In the genomic region with DNA sequence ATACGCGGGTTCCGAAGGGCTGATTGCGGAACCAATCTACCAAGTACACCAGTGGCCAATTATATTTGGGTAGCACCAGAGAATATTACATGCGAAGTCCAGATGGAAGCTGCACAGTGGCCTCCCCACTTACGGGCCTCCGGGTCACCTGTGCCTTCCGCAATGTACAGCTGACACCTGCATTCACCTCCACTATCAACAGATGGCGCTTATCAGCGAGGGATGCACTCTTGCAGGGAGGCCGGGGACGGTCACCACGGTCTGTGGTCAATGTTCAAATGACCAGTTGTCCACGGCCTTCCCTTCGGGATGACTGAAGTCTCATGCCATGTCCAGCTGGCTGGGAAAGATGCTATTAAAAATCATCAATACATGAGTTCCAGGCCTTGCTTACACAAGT, we compare ENCODE assay signal across 12 cellular contexts.
A peak's percentile ranks its signal among the peaks of the same experiment; 100 is the strongest.
DNase-seq lines count a peak whose midpoint lies in the region; ATAC-seq and TF ChIP-seq lines count a peak whose summit lies in the region.
"Had no signal": no experiment of that assay in that cellular context is flagged by ENCODE, and none has a peak within 500 bp of the region (broad histone marks: within the 10 kb centered on the region; RNA-seq: fewer than 3 reads in every experiment).

No MANE protein-coding gene starts in this region.

- H2AFZ ChIP-seq in Loucy (ENCODE audit: low read length) = no peak overlapping the region
- H2AFZ ChIP-seq in parathyroid adenoma = peak overlapping the region; percentile 38

- H3K9me2 ChIP-seq in Loucy (replicated peaks; ENCODE audit: low read depth, low read length) = no peaks in the 10 kb centered on the region

- no peaks in the 10 kb centered on the region for H4K20me1 ChIP-seq in Loucy (ENCODE audit: insufficient read depth, low read length, poor library complexity, severe bottlenecking)

- DNase-seq in GM06990 (ENCODE audit: extremely low read depth, insufficient read length) (no peak), ecto neural progenitor cell (ENCODE audit: low spot score) (peak; percentile 60), SIG-M5 (lab: John Stamatoyannopoulos, UW) (no peak), NCI-H774 (lab: John Stamatoyannopoulos, UW) (no peak), GM13976 (ENCODE audit: low spot score) (no peak)
- DNase-seq: activated CD4-positive, alpha-beta T cell treated with anti-CD3 and anti-CD28 coated beads for 4 hours; stimulated activated CD4-positive, alpha-beta T cell treated with anti-CD3 and anti-CD28 coated beads, Interleukin-1b, Interleukin-23, amount 100 ng/mL, for 48 hours; stimulated activated naive B cell treated with anti-CD40 and anti-IgM and Interleukin-4, amounts not matched to agents 10 μg/mL and 1 μg/mL and 100 μg/mL, for 72 hours had no signal

- H3K9ac ChIP-seq in Loucy (ENCODE audit: low read depth, low read length, poor library complexity, severe bottlenecking) (no peak overlapping the region), parathyroid adenoma (no peak overlapping the region)

- H3K79me2 ChIP-seq in Loucy (ENCODE audit: insufficient read depth, low read length) (no peaks in the 10 kb centered on the region), parathyroid adenoma (no peaks in the 10 kb centered on the region)

- H3K36me3 ChIP-seq in GM06990 (ENCODE audit: control insufficient read depth, insufficient read depth, low read length) (no peaks in the 10 kb centered on the region), Loucy (ENCODE audit: insufficient read depth, low read length) (no peaks in the 10 kb centered on the region), parathyroid adenoma (ENCODE audit: control insufficient read depth, insufficient read depth, low read length) (no peaks in the 10 kb centered on the region)

- no peaks in the 10 kb centered on the region for H3K27me3 ChIP-seq in GM06990 (replicated peaks; ENCODE audit: control insufficient read depth, insufficient read depth, low read length)
- H3K27me3 ChIP-seq in Loucy (ENCODE audit: insufficient read depth, low read length, poor library complexity, severe bottlenecking) = no peaks in the 10 kb centered on the region
- H3K27me3 ChIP-seq in parathyroid adenoma (ENCODE audit: control insufficient read depth, insufficient read depth, low read length) = no peaks in the 10 kb centered on the region

- ATAC-seq in HG03571 (IDR thresholded peaks at IDR 0.05; ENCODE audit: unreplicated experiment) = no peak
- ATAC-seq: stimulated activated naive B cell treated with anti-CD40 and anti-IgM and Interleukin-4, amounts not matched to agents 10 μg/mL and 1 μg/mL and 100 μg/mL, for 72 hours had no signal

- H3K4me3 ChIP-seq in GM06990 (replicated peaks; ENCODE audit: low read depth, low read length) (no peak overlapping the region), Loucy (ENCODE audit: low read length, poor library complexity, severe bottlenecking) (no peak overlapping the region), parathyroid adenoma (ENCODE audit: low read depth, low read length) (no peak overlapping the region)
- H3K4me3 ChIP-seq: SK-N-MC had no signal

- H3K4me2 ChIP-seq in Loucy (ENCODE audit: low read depth, low read length, poor library complexity, severe bottlenecking) (no peak overlapping the region), parathyroid adenoma (ENCODE audit: low read length) (no peak overlapping the region)

- H3K9me3 ChIP-seq in Loucy (ENCODE audit: insufficient read depth, low read depth, low read length) (no peaks in the 10 kb centered on the region), parathyroid adenoma (ENCODE audit: control insufficient read depth, low read length) (no peaks in the 10 kb centered on the region)

- TF ChIP-seq CTCF in GM06990 (IDR thresholded peaks at IDR 0.05; ENCODE audit: insufficient read depth, low read length, poor library complexity, severe bottlenecking) = peak; percentile 51
- peak; percentile 53; the same call in 1 of the 2 replicates for TF ChIP-seq CTCF in Loucy (conservative IDR thresholded peaks at IDR 0.05; ENCODE audit: low read length)
- TF ChIP-seq CTCF in parathyroid adenoma (IDR thresholded peaks at IDR 0.05) = peak; percentile 55
- TF ChIP-seq CTCF in GM13976 (IDR thresholded peaks at IDR 0.05; ENCODE audit: borderline replicate concordance, control extremely low read depth, extremely low read depth, insufficient read depth, missing control alignments) = no peak

- in situ Hi-C loops in GM13976 (cut with MboI; ENCODE audit: low sequenced_read_pairs, unreplicated experiment) = no loop called here

- H3K27ac ChIP-seq in parathyroid adenoma = no peak overlapping the region
- H3K27ac ChIP-seq: SK-N-MC had no signal

- no peaks in the 10 kb centered on the region for H3F3A ChIP-seq in Loucy (ENCODE audit: low read depth)

- H3K4me1 ChIP-seq in Loucy (ENCODE audit: insufficient read depth, low read length, poor library complexity, severe bottlenecking) = no peaks in the 10 kb centered on the region
- peaks cover 12% of the 10 kb centered on the region for H3K4me1 ChIP-seq in parathyroid adenoma
